Comparison of ENCODE assay signal across 25 cellular contexts in genomic region chr18:9392726-9393125, GRCh38. TPM values are rescaled to one million over a fixed set of nuclear protein-coding genes. Genes with fewer than 3 reads are reported as not detected.
A peak's percentile ranks its signal among the peaks of the same experiment; 100 is the strongest.
DNase-seq lines count a peak whose midpoint lies in the region; ATAC-seq and TF ChIP-seq lines count a peak whose summit lies in the region.
"Had no signal": no experiment of that assay in that cellular context is flagged by ENCODE, and none has a peak within 500 bp of the region (broad histone marks: within the 10 kb centered on the region; RNA-seq: fewer than 3 reads in every experiment).

No MANE protein-coding gene starts in this region.

- 39 to 46% methylated on average over 3 of the region's 3 CpGs for WGBS in GM23248 (ENCODE audit: low coverage in 1 of 2, low lambda C conversion rate in 2 of 2, missing lambda C conversion rate in 2 of 2), 2 experiments

- H3K36me3 Mint-ChIP-seq in activated naive CD4-positive, alpha-beta T cell treated with anti-CD3 and anti-CD28 coated beads, Interleukin-2, amount 10 ng/mL, durations not matched to agents 7 days and 5 days = peaks cover 2% of the 10 kb centered on the region
- H3K36me3 Mint-ChIP-seq in activated T-helper 2 cell treated with anti-CD3 and anti-CD28 coated beads, Interferon-gamma antibody, Interleukin-2, Interleukin-4, amounts not matched to agents 10 μg/mL and 5 μg/mL and 100 μg/mL, durations not matched to agents 14 hours and 24 hours and 36 hours (ENCODE audit: low read depth) = peaks cover 12% of the 10 kb centered on the region

- no peaks in the 10 kb centered on the region for H3K9me3 ChIP-seq in GM23248 (ENCODE audit: low read depth)
- H3K9me3 ChIP-seq in OCI-LY1 (ENCODE audit: low read length) = no peaks in the 10 kb centered on the region
- H3K9me3 ChIP-seq: pancreas, sigmoid colon had no signal

- H3K4me1 ChIP-seq in GM23248 (ENCODE audit: insufficient read depth) (no peaks in the 10 kb centered on the region), OCI-LY1 (ENCODE audit: insufficient read depth, low read length, severe bottlenecking) (no peaks in the 10 kb centered on the region)
- H3K4me1 ChIP-seq: esophagus muscularis mucosa, left lung, pancreas, sigmoid colon, suprapubic skin had no signal

- no peak overlapping the region for H3K4me3 ChIP-seq in GM23248
- no peak overlapping the region for H3K4me3 ChIP-seq in OCI-LY1 (ENCODE audit: low read depth, low read length, poor library complexity, severe bottlenecking)
- H3K4me3 ChIP-seq in cardiac fibroblast (replicated peaks in 1 of 2; ENCODE audit: low read depth in 2 of 2, low read length in 2 of 2) = no peak overlapping the region
- H3K4me3 ChIP-seq: cardiac muscle cell, esophagus muscularis mucosa, left lung, pancreas, sigmoid colon, suprapubic skin had no signal

- ATAC-seq in GM19455 (IDR thresholded peaks at IDR 0.05; ENCODE audit: unreplicated experiment) (no peak), HG02642 (IDR thresholded peaks at IDR 0.05; ENCODE audit: poor library complexity, unreplicated experiment) (no peak)
- ATAC-seq: left lung; natural killer cell treated with Interleukin-12 subunit alpha and Interleukin-12 subunit beta and Interleukin-15 and Interleukin-18, amount 100 ng/mL, for 72 hours; pancreas; T-helper 17 cell had no signal

- no peaks in the 10 kb centered on the region; the same call in 1 of the 2 replicates for H3K79me2 ChIP-seq in GM23248 (ENCODE audit: insufficient read depth)
- no peaks in the 10 kb centered on the region for H3K79me2 ChIP-seq in OCI-LY1 (ENCODE audit: insufficient read depth, low read length)

- H3K36me3 ChIP-seq in GM23248 (ENCODE audit: low read depth) (peaks cover 31% of the 10 kb centered on the region; the same call in 1 of the 2 replicates), OCI-LY1 (ENCODE audit: insufficient read depth, low read length) (no peaks in the 10 kb centered on the region)
- H3K36me3 ChIP-seq: pancreas had no signal

- H4K20me1 ChIP-seq in GM23248 (ENCODE audit: insufficient read depth) = no peaks in the 10 kb centered on the region
- H4K20me1 ChIP-seq in OCI-LY1 (ENCODE audit: insufficient read depth, low read length) = no peaks in the 10 kb centered on the region

- no peak overlapping the region for H3K27ac Mint-ChIP-seq in activated naive CD4-positive, alpha-beta T cell treated with anti-CD3 and anti-CD28 coated beads, Interleukin-2, amount 10 ng/mL, durations not matched to agents 7 days and 5 days
- H3K27ac Mint-ChIP-seq in activated T-helper 2 cell treated with anti-CD3 and anti-CD28 coated beads, Interferon-gamma antibody, Interleukin-2, Interleukin-4, amounts not matched to agents 10 μg/mL and 5 μg/mL and 100 μg/mL, durations not matched to agents 14 hours and 24 hours and 36 hours = no peak overlapping the region
- H3K27ac Mint-ChIP-seq: CD4-positive, CD25-positive, alpha-beta regulatory T cell; natural killer cell treated with Interleukin-12 subunit alpha and Interleukin-12 subunit beta and Interleukin-15 and Interleukin-18, amount 100 ng/mL, for 72 hours; T-helper 17 cell had no signal

- CTCF ChIA-PET in activated naive CD4-positive, alpha-beta T cell treated with anti-CD3 and anti-CD28 coated beads, Interleukin-2, amount 10 ng/mL, durations not matched to agents 7 days and 5 days (lab: Charles Lee) = no interaction called here

- H3K9me2 ChIP-seq in GM23248 (ENCODE audit: insufficient read depth) (no peaks in the 10 kb centered on the region; the same call in 1 of the 2 replicates), OCI-LY1 (ENCODE audit: low read depth, low read length) (no peaks in the 10 kb centered on the region)

- no peaks in the 10 kb centered on the region for H3K4me1 Mint-ChIP-seq in activated naive CD4-positive, alpha-beta T cell treated with anti-CD3 and anti-CD28 coated beads, Interleukin-2, amount 10 ng/mL, durations not matched to agents 7 days and 5 days
- H3K4me1 Mint-ChIP-seq in activated T-helper 2 cell treated with anti-CD3 and anti-CD28 coated beads, Interferon-gamma antibody, Interleukin-2, Interleukin-4, amounts not matched to agents 10 μg/mL and 5 μg/mL and 100 μg/mL, durations not matched to agents 14 hours and 24 hours and 36 hours (ENCODE audit: low read depth) = peaks cover 2% of the 10 kb centered on the region
- H3K4me1 Mint-ChIP-seq: CD4-positive, CD25-positive, alpha-beta regulatory T cell; T-helper 17 cell had no signal

- H3K4me2 ChIP-seq in GM23248 (ENCODE audit: unreplicated experiment) (no peak overlapping the region), OCI-LY1 (ENCODE audit: low read length) (no peak overlapping the region)

- peaks cover 7% of the 10 kb centered on the region for H3K9me3 Mint-ChIP-seq in activated naive CD4-positive, alpha-beta T cell treated with anti-CD3 and anti-CD28 coated beads, Interleukin-2, amount 10 ng/mL, durations not matched to agents 7 days and 5 days
- peaks cover 15% of the 10 kb centered on the region for H3K9me3 Mint-ChIP-seq in activated T-helper 2 cell treated with anti-CD3 and anti-CD28 coated beads, Interferon-gamma antibody, Interleukin-2, Interleukin-4, amounts not matched to agents 10 μg/mL and 5 μg/mL and 100 μg/mL, durations not matched to agents 14 hours and 24 hours and 36 hours

- H2AFZ ChIP-seq in GM23248 = no peak overlapping the region
- no peak overlapping the region for H2AFZ ChIP-seq in OCI-LY1 (ENCODE audit: low read length)

- in situ Hi-C loops in GM23248 (cut with MboI) = no loop called here

- intact Hi-C loops in activated T-helper 2 cell treated with anti-CD3 and anti-CD28 coated beads, Interferon-gamma antibody, Interleukin-2, Interleukin-4, amounts not matched to agents 10 μg/mL and 5 μg/mL and 100 μg/mL, durations not matched to agents 14 hours and 24 hours and 36 hours (cut with micrococcal nuclease) = no loop called here

- no peaks in the 10 kb centered on the region for H3K27me3 Mint-ChIP-seq in activated naive CD4-positive, alpha-beta T cell treated with anti-CD3 and anti-CD28 coated beads, Interleukin-2, amount 10 ng/mL, durations not matched to agents 7 days and 5 days
- no peaks in the 10 kb centered on the region for H3K27me3 Mint-ChIP-seq in activated T-helper 2 cell treated with anti-CD3 and anti-CD28 coated beads, Interferon-gamma antibody, Interleukin-2, Interleukin-4, amounts not matched to agents 10 μg/mL and 5 μg/mL and 100 μg/mL, durations not matched to agents 14 hours and 24 hours and 36 hours (ENCODE audit: low read depth)
- H3K27me3 Mint-ChIP-seq: CD4-positive, CD25-positive, alpha-beta regulatory T cell; natural killer cell treated with Interleukin-12 subunit alpha and Interleukin-12 subunit beta and Interleukin-15 and Interleukin-18, amount 100 ng/mL, for 72 hours; T-helper 17 cell had no signal

- H3K9ac ChIP-seq in GM23248 (no peak overlapping the region), OCI-LY1 (ENCODE audit: low read length) (no peak overlapping the region)

- DNase-seq in GM23248 = peak; percentile 10
- peak in 1 of 2 donors; percentile 33 for DNase-seq in cardiac fibroblast (ENCODE audit: low read depth in 2 of 2)
- DNase-seq in iris pigment epithelial cell (ENCODE audit: low read depth) = peak; percentile 23
- DNase-seq in activated naive CD4-positive, alpha-beta T cell treated with anti-CD3 and anti-CD28 coated beads, Interleukin-2, amount 10 ng/mL, durations not matched to agents 7 days and 5 days = no peak
- no peak for DNase-seq in activated T-helper 2 cell treated with anti-CD3 and anti-CD28 coated beads, Interferon-gamma antibody, Interleukin-2, Interleukin-4, amounts not matched to agents 10 μg/mL and 5 μg/mL and 100 μg/mL, durations not matched to agents 14 hours and 24 hours and 36 hours (ENCODE audit: low spot score)
- DNase-seq: activated CD4-positive, alpha-beta T cell treated with anti-CD3 and anti-CD28 coated beads, Interleukin-2, amount 50 U/mL, for 4 hours; activated CD8-positive, alpha-beta memory T cell treated with anti-CD3 and anti-CD28 coated beads, Interleukin-2, amount 50 U/mL, for 48 hours; activated effector memory CD4-positive, alpha-beta T cell treated with anti-CD3 and anti-CD28 coated beads, Interleukin-2, amount 50 U/mL, for 16 hours; CD4-positive, CD25-positive, alpha-beta regulatory T cell; glutamatergic neuron; left lung; midbrain; NCI-H1417 treated with DMSO at 0.1 percent for 48 hours; NCI-H2171; NCI-H524 treated with DMSO at 0.1 percent for 48 hours; pancreas; sigmoid colon; T-helper 17 cell had no signal

- H3K27ac ChIP-seq in GM23248 (no peak overlapping the region), OCI-LY1 (ENCODE audit: low read depth, low read length, poor library complexity, severe bottlenecking) (no peak overlapping the region)
- H3K27ac ChIP-seq: cardiac muscle cell, esophagus muscularis mucosa, left lung, pancreas, sigmoid colon, suprapubic skin had no signal

- H3K27me3 ChIP-seq in GM23248 (replicated peaks; ENCODE audit: insufficient read depth) = no peaks in the 10 kb centered on the region
- no peaks in the 10 kb centered on the region for H3K27me3 ChIP-seq in OCI-LY1 (ENCODE audit: insufficient read depth, low read length)
- H3K27me3 ChIP-seq: cardiac muscle cell, esophagus muscularis mucosa, left lung, pancreas, sigmoid colon, suprapubic skin had no signal

- TF ChIP-seq CTCF in OCI-LY1 (IDR thresholded peaks at IDR 0.05; ENCODE audit: low read length) (peak; percentile 18), cardiac fibroblast (IDR thresholded peaks at IDR 0.05; ENCODE audit: low read depth, low read length) (peak; percentile 19)

- no peak overlapping the region for H3K4me3 Mint-ChIP-seq in activated naive CD4-positive, alpha-beta T cell treated with anti-CD3 and anti-CD28 coated beads, Interleukin-2, amount 10 ng/mL, durations not matched to agents 7 days and 5 days
- H3K4me3 Mint-ChIP-seq in activated T-helper 2 cell treated with anti-CD3 and anti-CD28 coated beads, Interferon-gamma antibody, Interleukin-2, Interleukin-4, amounts not matched to agents 10 μg/mL and 5 μg/mL and 100 μg/mL, durations not matched to agents 14 hours and 24 hours and 36 hours (ENCODE audit: low read depth) = no peak overlapping the region
- H3K4me3 Mint-ChIP-seq: CD4-positive, CD25-positive, alpha-beta regulatory T cell; natural killer cell treated with Interleukin-12 subunit alpha and Interleukin-12 subunit beta and Interleukin-15 and Interleukin-18, amount 100 ng/mL, for 72 hours; T-helper 17 cell had no signal

- no peaks in the 10 kb centered on the region for H3F3A ChIP-seq in GM23248 (ENCODE audit: insufficient read depth)
- H3F3A ChIP-seq in OCI-LY1 (ENCODE audit: insufficient read depth, low read length) = no peaks in the 10 kb centered on the region

RNA-seq across cellular contexts. Expression of gene TWSG1, which starts 58.2 kb away (rescaled TPM):
- total RNA-seq in GM23248 (2014; rRNA removed; shearing (Covaris generic)) = 124 and 136 TPM in 2 replicates
- polyA plus RNA-seq in GM23248 (2016; fragmentation: Nextera tagmentation; extraction: Ambion mirVana) = 113 and 116 TPM in 2 replicates
- total RNA-seq in activated T-helper 2 cell treated with anti-CD3 and anti-CD28 coated beads, Interferon-gamma antibody, Interleukin-2, Interleukin-4, amounts not matched to agents 10 μg/mL and 5 μg/mL and 100 μg/mL, durations not matched to agents 14 hours and 24 hours and 36 hours = 12.1 and 12.9 TPM in 2 replicates

Comparison
In these comparisons a context has a peak if more than half of its experiments do, and no peak if none do; other contexts are left out.
1. DNase-seq: peak in GM23248 (single experiment) and iris pigment epithelial cell (single experiment); none in activated naive CD4-positive, alpha-beta T cell treated with anti-CD3 and anti-CD28 coated beads, Interleukin-2, amount 10 ng/mL, durations not matched to agents 7 days and 5 days (single experiment) and activated T-helper 2 cell treated with anti-CD3 and anti-CD28 coated beads, Interferon-gamma antibody, Interleukin-2, Interleukin-4, amounts not matched to agents 10 μg/mL and 5 μg/mL and 100 μg/mL, durations not matched to agents 14 hours and 24 hours and 36 hours (single experiment).